ENCODE assay signal across 10 cellular contexts in genomic region chr9:129900263-129901041, GRCh38.
DNase-seq lines count a peak whose midpoint lies in the region; ATAC-seq and TF ChIP-seq lines count a peak whose summit lies in the region.
"Had no signal": no experiment of that assay in that cellular context is flagged by ENCODE, and none has a peak within 500 bp of the region (broad histone marks: within the 10 kb centered on the region; RNA-seq: fewer than 3 reads in every experiment).

No MANE protein-coding gene starts in this region.

- H3K27ac ChIP-seq in effector memory CD4-positive, alpha-beta T cell (ENCODE audit: insufficient read depth, low read length, poor library complexity, severe bottlenecking) = peak overlapping the region; percentile 28
- no peak overlapping the region for H3K27ac ChIP-seq in aorta (ENCODE audit: low read depth in 1 of 2, low read length in 2 of 2)

- H3K36me3 ChIP-seq in effector memory CD4-positive, alpha-beta T cell (ENCODE audit: control insufficient read depth, insufficient read depth, low read length) = peaks cover 57% of the 10 kb centered on the region
- peaks cover 0 to 2% of the 10 kb centered on the region in 2 donors for H3K36me3 ChIP-seq in aorta (ENCODE audit: control insufficient read depth in 1 of 2, insufficient read depth in 2 of 2, low read length in 1 of 2)

- TF ChIP-seq POLR2A in lower leg skin (IDR thresholded peaks at IDR 0.05) = no peak

- ATAC-seq in GM19455 (IDR thresholded peaks at IDR 0.05; ENCODE audit: unreplicated experiment) = peak; percentile 74
- peak; percentile 81 for ATAC-seq in HG03342 (IDR thresholded peaks at IDR 0.05; ENCODE audit: unreplicated experiment)
- no peak for ATAC-seq in aorta (ENCODE audit: low FRiP score)
- ATAC-seq in Right ventricle myocardium inferior = no peak

- 84 to 87% methylated on average over 20 of the region's 20 CpGs for WGBS in aorta, 2 donors
- WGBS in lower leg skin, 2 donors = 92 to 93% methylated on average over 18 to 20 of the region's 20 CpGs

- peaks cover 13% of the 10 kb centered on the region for H3K4me1 ChIP-seq in effector memory CD4-positive, alpha-beta T cell (ENCODE audit: control insufficient read depth, insufficient read depth, low read length, poor library complexity, severe bottlenecking)
- no peaks in the 10 kb centered on the region for H3K4me1 ChIP-seq in aorta (ENCODE audit: control insufficient read depth in 1 of 2, insufficient read depth in 2 of 2, low read length in 2 of 2)

- no peaks in the 10 kb centered on the region for H3K27me3 ChIP-seq in effector memory CD4-positive, alpha-beta T cell (replicated peaks; ENCODE audit: control insufficient read depth, insufficient read depth, low read length, poor library complexity, severe bottlenecking)
- no peaks in the 10 kb centered on the region for H3K27me3 ChIP-seq in aorta (ENCODE audit: control insufficient read depth in 1 of 2, insufficient read depth in 2 of 2, low read length in 1 of 2)

- no peaks in the 10 kb centered on the region for H3K9me3 ChIP-seq in effector memory CD4-positive, alpha-beta T cell (ENCODE audit: control insufficient read depth, low read length)
- no peaks in the 10 kb centered on the region for H3K9me3 ChIP-seq in aorta (ENCODE audit: control insufficient read depth, low read length)

- no peak overlapping the region for H3K4me3 ChIP-seq in GM12865 (ENCODE audit: low read depth, low read length)
- no peak overlapping the region for H3K4me3 ChIP-seq in effector memory CD4-positive, alpha-beta T cell (ENCODE audit: insufficient read depth, low read depth, low read length, poor library complexity, severe bottlenecking)
- H3K4me3 ChIP-seq in aorta (ENCODE audit: low read length in 2 of 2) = no peak overlapping the region
- no peak overlapping the region for H3K4me3 ChIP-seq in lower leg skin (ENCODE audit: low read depth, poor library complexity, severe bottlenecking)

- DNase-seq in GM12865 (ENCODE audit: low read depth) (peak; percentile 89), aorta (no peak), lower leg skin (ENCODE audit: low spot score in 2 of 2) (no peak), NCI-H2171 treated with DMSO at 0.1 percent for 48 hours (lab: John Stamatoyannopoulos, UW) (no peak), Right ventricle myocardium inferior (ENCODE audit: missing footprints) (no peak)
- no peak for DNase-seq in effector memory CD4-positive, alpha-beta T cell
- DNase-seq: activated CD4-positive, alpha-beta T cell treated with anti-CD3 and anti-CD28 coated beads, Interleukin-2, amount 50 U/mL, for 1 hour; MM.1S had no signal

- intact Hi-C loops in aorta (cut with DNase I) (no loop called here), lower leg skin (cut with DNase I; ENCODE audit: low total_unique reads) (no loop called here), Right ventricle myocardium inferior (cut with DNase I) (no loop called here)

- TF ChIP-seq CTCF in GM12865 (IDR thresholded peaks at IDR 0.05; ENCODE audit: insufficient read depth, low read depth, low read length, missing control alignments) (no peak), lower leg skin (IDR thresholded peaks at IDR 0.05) (no peak)

Comparison
In these comparisons a context has a peak if more than half of its experiments do, and no peak if none do; other contexts are left out.
1. ATAC-seq: peak in GM19455 (single experiment) and HG03342 (single experiment); none in aorta (single experiment) and Right ventricle myocardium inferior (single experiment).